11 cellular contexts compared by ENCODE assay signal in genomic region chr3:10322355-10322715, GRCh38. TPM values are rescaled to one million over a fixed set of nuclear protein-coding genes. Genes with fewer than 3 reads are reported as not detected.
DNase-seq lines count a peak whose midpoint lies in the region; ATAC-seq and TF ChIP-seq lines count a peak whose summit lies in the region.
"Had no signal": no experiment of that assay in that cellular context is flagged by ENCODE, and none has a peak within 500 bp of the region (broad histone marks: within the 10 kb centered on the region; RNA-seq: fewer than 3 reads in every experiment).

No MANE protein-coding gene starts in this region.

- peak; percentile 72 for TF ChIP-seq RAD21 in HCT116 (IDR thresholded peaks at IDR 0.05; ENCODE audit: low read depth)

- peak; percentile 15 for TF ChIP-seq CTCF in Calu3 (IDR thresholded peaks at IDR 0.05; ENCODE audit: unreplicated experiment)
- TF ChIP-seq CTCF in HCT116 (IDR thresholded peaks at IDR 0.05 in 2 of 3, conservative IDR thresholded peaks at IDR 0.05 in 1 of 3; ENCODE audit: borderline replicate concordance in 1 of 3, insufficient read depth in 1 of 3, low read depth in 2 of 3, low read length in 2 of 3): peak; percentile 57 to 65 (median 62); a peak in 5 of 6 replicates

- CTCF ChIA-PET in Calu3 (lab: Charles Lee) (interaction anchor here (0.7 to 1.1 kb wide), 3 partner anchors 16 to 218 kb away, joined by 3 to 4 read pairs (median 3); no protein-coding TSS in a partner anchor), HCT116 (lab: Charles Lee) (interaction anchor here (0.7 to 1.3 kb wide), 5 partner anchors 9 to 530 kb away, joined by 3 to 11 read pairs (median 3); partner anchors contain the start of genes ARPC4 and CRELD1)

- H3K9me2 ChIP-seq in HCT116 (ENCODE audit: insufficient read depth): no peaks in the 10 kb centered on the region

- no peak overlapping the region for H2AFZ ChIP-seq in HCT116 (ENCODE audit: low read depth, low read length, poor library complexity, severe bottlenecking)

- H3K9me3 ChIP-seq in HCT116 (ENCODE audit: control insufficient read depth in 1 of 2, insufficient read depth in 1 of 2, low read depth in 1 of 2, low read length in 2 of 2): no peaks in the 10 kb centered on the region
- H3K9me3 ChIP-seq: body of pancreas, HAP-1, SJCRH30 had no signal

- 0 out of 2 replicates have a peak, but pooled peaks cover 4% of the 10 kb centered on the region for H4K20me1 ChIP-seq in HCT116 (ENCODE audit: insufficient read depth)

- no peak for TF ChIP-seq POLR2A in HCT116 (IDR thresholded peaks at IDR 0.05; ENCODE audit: borderline replicate concordance, extremely low read depth, insufficient read depth, insufficient read length)

- intact Hi-C loops in Calu3 (cut with micrococcal nuclease; ENCODE audit: unreplicated experiment): no loop called here
- intact Hi-C loops in HCT116 (cut with micrococcal nuclease): no loop called here
- intact Hi-C loops in posterior vena cava (cut with DNase I): no loop called here

- RAD21 ChIA-PET in HCT116 (lab: Charles Lee; ENCODE audit: low non-redundant PET in 1 of 2, low total read pairs in 2 of 2, uncharacterized antibody in 2 of 2, unreplicated experiment in 2 of 2): interaction anchor here in 1 of 2 experiments (0.6 to 0.7 kb wide), 2 partner anchors 116 to 390 kb away, joined by 3 read pairs; no protein-coding TSS in a partner anchor

- no peaks in the 10 kb centered on the region for H3K9me3 Mint-ChIP-seq in Calu3 (ENCODE audit: low read depth, unreplicated experiment)
- H3K9me3 Mint-ChIP-seq in T-helper 2 cell treated with Interferon-gamma antibody and Interleukin-4, amounts not matched to agents 5 μg/mL and 100 μg/mL, for 36 hours: no peaks in the 10 kb centered on the region

- no peak overlapping the region for H3K4me3 ChIP-seq in HCT116 (replicated peaks in 1 of 2; ENCODE audit: low read depth in 1 of 2, low read length in 2 of 2)
- H3K4me3 ChIP-seq: body of pancreas, HAP-1, SJCRH30 had no signal

- peaks cover 12 to 19% of the 10 kb centered on the region in 2 experiments; a peak in 3 of 4 replicates for H3K36me3 ChIP-seq in HCT116 (ENCODE audit: control insufficient read depth in 1 of 2, insufficient read depth in 2 of 2, low read length in 2 of 2)

- POLR2A ChIA-PET in HCT116 (lab: Charles Lee): interaction anchor here (1.0 kb wide), 1 partner anchor 389 kb away, joined by 4 read pairs; no protein-coding TSS in a partner anchor

- peaks cover 15% of the 10 kb centered on the region; the same call in 1 of the 2 replicates for H3K27me3 ChIP-seq in HCT116 (ENCODE audit: insufficient read depth, low read length)
- H3K27me3 ChIP-seq: body of pancreas had no signal

- BruUV-seq in Calu3 (replicated peaks; lab: Mats Ljungman, UMichigan) (no TSS peak), HCT116 (replicated peaks; lab: Mats Ljungman, UMichigan) (no TSS peak)

- no peak overlapping the region for H3K27ac ChIP-seq in HCT116 (ENCODE audit: low read depth, low read length)
- H3K27ac ChIP-seq: body of pancreas, SJCRH30 had no signal

- peaks cover 0 to 19% of the 10 kb centered on the region in 2 experiments; a peak in 2 of 4 replicates for H3K4me1 ChIP-seq in HCT116 (ENCODE audit: control insufficient read depth in 1 of 2, insufficient read depth in 2 of 2, low read length in 2 of 2)
- H3K4me1 ChIP-seq: HAP-1, SJCRH30 had no signal

- no peak overlapping the region for H3K4me3 Mint-ChIP-seq in Calu3 (ENCODE audit: low read depth, unreplicated experiment)
- no peak overlapping the region for H3K4me3 Mint-ChIP-seq in T-helper 2 cell treated with Interferon-gamma antibody and Interleukin-4, amounts not matched to agents 5 μg/mL and 100 μg/mL, for 36 hours

- peaks cover 35% of the 10 kb centered on the region for H3K79me2 ChIP-seq in HCT116 (ENCODE audit: insufficient read depth, low read length)

- H3K27ac Mint-ChIP-seq in Calu3 (ENCODE audit: unreplicated experiment): no peak overlapping the region
- H3K27ac Mint-ChIP-seq in T-helper 2 cell treated with Interferon-gamma antibody and Interleukin-4, amounts not matched to agents 5 μg/mL and 100 μg/mL, for 36 hours: peak overlapping the region; percentile 24

- no peaks in the 10 kb centered on the region for H3K4me1 Mint-ChIP-seq in Calu3 (ENCODE audit: low read depth, unreplicated experiment)
- H3K4me1 Mint-ChIP-seq in T-helper 2 cell treated with Interferon-gamma antibody and Interleukin-4, amounts not matched to agents 5 μg/mL and 100 μg/mL, for 36 hours (ENCODE audit: low read depth): peaks cover 19% of the 10 kb centered on the region

- H3K36me3 Mint-ChIP-seq in Calu3 (ENCODE audit: insufficient read depth, unreplicated experiment): peaks cover 32% of the 10 kb centered on the region
- H3K36me3 Mint-ChIP-seq in T-helper 2 cell treated with Interferon-gamma antibody and Interleukin-4, amounts not matched to agents 5 μg/mL and 100 μg/mL, for 36 hours (ENCODE audit: low read depth): peaks cover 10% of the 10 kb centered on the region

- 0 out of 2 replicates have a peak overlapping the region, but pooled peaks have one; percentile 8 for H3K4me2 ChIP-seq in HCT116 (ENCODE audit: low read length)

- peaks cover 43% of the 10 kb centered on the region for H3K27me3 Mint-ChIP-seq in Calu3 (ENCODE audit: unreplicated experiment)
- peaks cover 12% of the 10 kb centered on the region for H3K27me3 Mint-ChIP-seq in T-helper 2 cell treated with Interferon-gamma antibody and Interleukin-4, amounts not matched to agents 5 μg/mL and 100 μg/mL, for 36 hours (ENCODE audit: low read depth)

- H3K9ac ChIP-seq in HCT116 (ENCODE audit: low read length): no peak overlapping the region

- ATAC-seq in HCT116 (peak; percentile 41), left lobe of liver (peak; percentile 47)
- ATAC-seq: body of pancreas had no signal

- DNase-seq in Calu3 (peak; percentile 24), HCT116 (ENCODE audit: low read depth, low spot score) (peak; percentile 29), left lobe of liver (ENCODE audit: low spot score) (no peak), GM03348 (ENCODE audit: low spot score) (no peak), posterior vena cava (ENCODE audit: low spot score) (no peak), COR-L47 (lab: John Stamatoyannopoulos, UW) (no peak), HK-2 (ENCODE audit: unreplicated experiment) (no peak)
- peak; percentile 18 for DNase-seq in T-helper 2 cell treated with Interferon-gamma antibody and Interleukin-4, amounts not matched to agents 5 μg/mL and 100 μg/mL, for 36 hours (ENCODE audit: low spot score)
- DNase-seq: body of pancreas had no signal

TF ChIP-seq in HCT116, 20 proteins besides CTCF, POLR2A, EP300 and RAD21:
- TF ChIP-seq ATF3 (IDR thresholded peaks at IDR 0.05) (no peak), EGR1 (IDR thresholded peaks at IDR 0.05; ENCODE audit: low read depth) (peak; percentile 52; the same call in 1 of the 2 replicates)

RNA-seq across cellular contexts. Expression of gene SEC13, which starts 1.4 kb away (rescaled TPM):
- 94.8 and 96.8 TPM in 2 replicates for total RNA-seq in Calu3 (2022)
- 113 TPM for total RNA-seq in HCT116 (2021; ENCODE audit: unreplicated experiment)
- polyA plus RNA-seq in HCT116 (2012): 108 and 139 TPM in 2 replicates
- total RNA-seq in left lobe of liver: 67.9 TPM
- total RNA-seq in posterior vena cava: 10 to 100 TPM; 85.9 to 86.3 TPM

RNA-seq across cellular contexts. Expression of gene GHRL, which starts 29.6 kb away (rescaled TPM):
- 0.85 and 2.1 TPM in 2 replicates for total RNA-seq in Calu3 (2022)
- total RNA-seq in HCT116 (2021; ENCODE audit: unreplicated experiment): not detected
- 0.30 and 0.31 TPM in 2 replicates for polyA plus RNA-seq in HCT116 (2012)
- total RNA-seq in left lobe of liver: 0.30 TPM
- 1 to 10 TPM; 1.0 to 1.2 TPM for total RNA-seq in posterior vena cava
- total RNA-seq: SJCRH30 had no signal

Comparison
In these comparisons a context has a peak if more than half of its experiments do, and no peak if none do; other contexts are left out.
1. DNase-seq: peak in Calu3 (single experiment), HCT116 (single experiment) and T-helper 2 cell treated with Interferon-gamma antibody and Interleukin-4, amounts not matched to agents 5 μg/mL and 100 μg/mL, for 36 hours (single experiment); none in left lobe of liver (single experiment), GM03348 (single experiment), posterior vena cava (single experiment), COR-L47 (single experiment) and HK-2 (single experiment).